8 cellular contexts compared by ENCODE assay signal in the genomic region with DNA sequence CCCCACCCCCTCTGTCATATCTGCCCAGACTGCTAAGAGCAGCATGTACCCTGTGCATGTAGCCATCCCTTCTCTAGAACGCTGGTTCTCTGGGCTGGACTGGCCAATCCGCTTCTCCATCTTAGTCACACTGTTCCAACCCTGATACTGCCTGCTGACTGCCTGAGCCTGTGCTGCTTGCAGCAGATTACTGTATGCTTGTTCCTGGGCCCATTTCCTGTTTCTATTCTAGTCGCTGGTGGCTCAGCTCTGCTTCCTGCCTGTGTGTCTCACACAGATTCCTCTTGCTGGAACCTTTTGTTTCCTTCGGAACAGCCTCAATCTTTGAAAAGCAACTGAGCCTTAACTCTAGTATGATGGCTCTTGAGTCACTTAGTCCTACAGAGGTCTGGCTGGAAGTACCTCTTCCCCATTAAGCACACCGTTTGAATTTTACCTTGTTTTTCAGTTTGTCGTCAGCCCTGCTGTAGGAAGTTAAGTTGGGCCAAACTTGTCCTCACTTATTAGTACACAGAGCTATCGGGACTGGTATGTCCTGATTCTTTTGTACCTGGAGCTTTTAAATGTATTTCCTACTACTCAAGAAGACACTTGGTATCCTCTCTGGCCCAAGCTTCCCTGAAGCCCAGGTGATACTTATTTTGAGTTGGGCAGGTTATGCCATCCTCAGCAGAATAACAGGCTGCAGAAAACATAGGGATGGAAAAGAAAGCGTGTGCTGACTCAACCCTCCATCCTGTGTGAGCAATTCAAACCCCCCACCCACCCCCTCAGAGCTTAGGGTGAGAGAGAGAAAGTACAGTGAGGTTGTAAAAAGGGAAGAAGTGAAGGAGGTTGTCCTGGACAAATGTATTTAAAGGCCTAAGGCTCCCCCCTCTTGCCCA. TPM values are rescaled to one million over a fixed set of nuclear protein-coding genes. Genes with fewer than 3 reads are reported as not detected.
DNase-seq lines count a peak whose midpoint lies in the region; ATAC-seq and TF ChIP-seq lines count a peak whose summit lies in the region.

No MANE protein-coding gene starts in this region.

- peak; percentile 96 to 98 for ATAC-seq in right cardiac atrium

- H3K4me1 ChIP-seq in right cardiac atrium (ENCODE audit: control insufficient read depth, insufficient read depth, low read length) (peaks cover 12% of the 10 kb centered on the region), skeletal muscle tissue (ENCODE audit: control insufficient read depth in 3 of 3, insufficient read depth in 3 of 3, low read length in 3 of 3) (peaks cover 28 to 33% (median 33%) of the 10 kb centered on the region in 3 donors)

- H3K9me3 ChIP-seq in right cardiac atrium (ENCODE audit: control insufficient read depth, low read length), result no peaks in the 10 kb centered on the region
- no peaks in the 10 kb centered on the region for H3K9me3 ChIP-seq in skeletal muscle tissue (ENCODE audit: control insufficient read depth in 3 of 3, low read length in 3 of 3)

- H3K36me3 ChIP-seq in skeletal muscle tissue (ENCODE audit: control insufficient read depth in 3 of 3, insufficient read depth in 3 of 3, low read length in 3 of 3), result peaks cover 0 to 22% (median 11%) of the 10 kb centered on the region in 3 donors

- TF ChIP-seq CTCF in GM20000 (IDR thresholded peaks at IDR 0.05; ENCODE audit: extremely low read depth, missing control alignments), result no peak

- H3K9ac ChIP-seq in skeletal muscle tissue (ENCODE audit: low read depth in 1 of 3, low read length in 3 of 3), result no peak overlapping the region

- H3K4me3 ChIP-seq in right cardiac atrium (ENCODE audit: low read length) (no peak overlapping the region), skeletal muscle tissue (ENCODE audit: low read length in 3 of 3) (no peak overlapping the region)

- no peaks in the 10 kb centered on the region for H3K27me3 ChIP-seq in right cardiac atrium (ENCODE audit: control insufficient read depth, insufficient read depth)
- H3K27me3 ChIP-seq in skeletal muscle tissue (ENCODE audit: control insufficient read depth in 3 of 3, insufficient read depth in 3 of 3, low read length in 3 of 3), result no peaks in the 10 kb centered on the region

- H3K27ac ChIP-seq in right cardiac atrium (ENCODE audit: low read length) (peak overlapping the region; percentile 78), skeletal muscle tissue (ENCODE audit: low read depth, low read length) (peak overlapping the region; percentile 19)

- intact Hi-C loops in right cardiac atrium (cut with DNase I), result loop anchor here in 1 of 4 donors (10.0 kb wide), 1 partner anchor 50 kb away; a partner anchor contains a TSS

- 41% methylated on average over 8 of the region's 8 CpGs for WGBS in right cardiac atrium

- DNase-seq in COLO668 (lab: John Stamatoyannopoulos, UW; ENCODE audit: unreplicated experiment) (peak; percentile 66), GM20000 (ENCODE audit: low spot score) (peak; percentile 85), HS-27A (ENCODE audit: low read depth) (peak; percentile 59), T follicular helper cell (ENCODE audit: low read depth) (peak; percentile 66), amniotic epithelial cell (ENCODE audit: low read depth) (peak; percentile 94), right cardiac atrium (peak; percentile 70 to 83 (median 79)), HT-29 (ENCODE audit: low spot score) (no peak)

RNA-seq across cellular contexts. Expression of a gene that starts 43.4 kb away (rescaled TPM):
- total RNA-seq in right cardiac atrium (1 to 10 TPM; 5.2 to 7.3 (median 5.9) TPM), skeletal muscle tissue (5.2 TPM)
- polyA plus RNA-seq in right cardiac atrium, result 3.9 TPM
- 16.8 and 20.0 TPM in 2 replicates for total RNA-seq in HT-29 (2014; rRNA removed; shearing (Covaris generic))

RNA-seq across cellular contexts. Expression of a gene that starts 48.5 kb away (rescaled TPM):
- 10 to 100 TPM; 33.1 to 45.3 (median 40.0) TPM for total RNA-seq in right cardiac atrium
- 15.7 TPM for polyA plus RNA-seq in right cardiac atrium
- total RNA-seq in skeletal muscle tissue, result 18.8 TPM
- 28.4 and 37.2 TPM in 2 replicates for total RNA-seq in HT-29 (2014; rRNA removed; shearing (Covaris generic))
